ENCODE assay signal across 9 cellular contexts in the genomic region with DNA sequence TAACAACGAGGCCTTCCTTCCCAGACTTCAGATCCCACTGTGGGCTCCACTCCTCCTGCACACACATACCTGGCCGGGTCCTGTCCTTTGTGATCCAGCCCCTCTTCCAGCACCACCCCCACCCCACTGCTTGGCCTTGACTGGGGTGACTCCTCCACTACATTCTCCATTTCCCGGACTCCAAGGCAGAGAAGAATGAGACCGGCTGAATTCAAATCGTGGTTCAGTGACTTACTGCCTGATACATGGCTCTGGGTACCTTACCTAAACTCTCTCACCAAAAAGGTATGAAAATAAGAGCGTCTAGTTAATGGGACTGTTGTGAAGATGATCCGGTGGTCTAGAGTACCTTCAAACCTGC. TPM values are rescaled to one million over a fixed set of nuclear protein-coding genes. Genes with fewer than 3 reads are reported as not detected.
DNase-seq lines count a peak whose midpoint lies in the region; TF ChIP-seq lines count a peak whose summit lies in the region.
"Had no signal": no experiment of that assay in that cellular context is flagged by ENCODE, and none has a peak within 500 bp of the region (broad histone marks: within the 10 kb centered on the region; RNA-seq: fewer than 3 reads in every experiment).

No MANE protein-coding gene starts in this region.

- H3K36me3 ChIP-seq in ascending aorta, result no peaks in the 10 kb centered on the region
- H3K36me3 ChIP-seq in testis (ENCODE audit: low read depth, missing control alignments), result no peaks in the 10 kb centered on the region

- H3K36me3 Mint-ChIP-seq in activated CD4-positive, alpha-beta T cell treated with anti-CD3 and anti-CD28 coated beads, Interleukin-2, amount 10 ng/mL, durations not matched to agents 7 days and 5 days (ENCODE audit: low read depth), result no peaks in the 10 kb centered on the region
- no peaks in the 10 kb centered on the region for H3K36me3 Mint-ChIP-seq in mesothelial cell of epicardium

- intact Hi-C loops in ascending aorta (cut with DNase I) (no loop called here), testis (cut with DNase I; ENCODE audit: low total_unique reads) (no loop called here)

- DNase-seq in activated CD4-positive, alpha-beta T cell treated with anti-CD3 and anti-CD28 coated beads, Interleukin-2, amount 10 ng/mL, durations not matched to agents 7 days and 5 days, result no peak
- DNase-seq in activated CD4-positive, alpha-beta T cell treated with anti-CD3 and anti-CD28 coated beads, Interleukin-2, amount 50 U/mL, for 4 hours, result no peak
- DNase-seq in ascending aorta (ENCODE audit: low spot score in 2 of 2) (no peak), mesothelial cell of epicardium (ENCODE audit: low spot score in 2 of 2, unreplicated experiment in 2 of 2) (no peak), testis (no peak), LoVo (ENCODE audit: low spot score) (no peak), HuH-7.5 (ENCODE audit: low spot score) (no peak)
- no peak for DNase-seq in activated CD4-positive, CD25-positive, alpha-beta regulatory T cell (lab: John Stamatoyannopoulos, UW)
- DNase-seq: activated CD4-positive, alpha-beta T cell treated with anti-CD3 and anti-CD28 coated beads for 48 hours had no signal

- POLR2A ChIA-PET in activated CD4-positive, alpha-beta T cell treated with anti-CD3 and anti-CD28 coated beads, Interleukin-2, amount 10 ng/mL, durations not matched to agents 7 days and 5 days (lab: Charles Lee), result no interaction called here

- peak overlapping the region; percentile 59 for H3K4me3 Mint-ChIP-seq in activated CD4-positive, alpha-beta T cell treated with anti-CD3 and anti-CD28 coated beads, Interleukin-2, amount 10 ng/mL, durations not matched to agents 7 days and 5 days
- H3K4me3 Mint-ChIP-seq in mesothelial cell of epicardium, result peak overlapping the region; percentile 74

- H3K27me3 Mint-ChIP-seq in activated CD4-positive, alpha-beta T cell treated with anti-CD3 and anti-CD28 coated beads, Interleukin-2, amount 10 ng/mL, durations not matched to agents 7 days and 5 days, result peaks cover 6% of the 10 kb centered on the region
- peaks cover 12% of the 10 kb centered on the region for H3K27me3 Mint-ChIP-seq in mesothelial cell of epicardium (ENCODE audit: low read depth)

- H3K27ac ChIP-seq in ascending aorta, result peak overlapping the region; percentile 96 to 99
- H3K27ac ChIP-seq in testis, result peak overlapping the region; percentile 91 to 93

- H3K9me3 ChIP-seq in ascending aorta (no peaks in the 10 kb centered on the region), testis (no peaks in the 10 kb centered on the region)

- H3K27ac Mint-ChIP-seq in activated CD4-positive, alpha-beta T cell treated with anti-CD3 and anti-CD28 coated beads, Interleukin-2, amount 10 ng/mL, durations not matched to agents 7 days and 5 days, result peak overlapping the region; percentile 63
- H3K27ac Mint-ChIP-seq in mesothelial cell of epicardium, result peak overlapping the region; percentile 95

- H3K4me3 ChIP-seq in ascending aorta (peak overlapping the region in 1 of 2 donors; percentile 77), testis (no peak overlapping the region)

- peaks cover 18 to 22% of the 10 kb centered on the region in 2 donors for H3K4me1 ChIP-seq in ascending aorta
- H3K4me1 ChIP-seq in testis, result peaks cover 43% of the 10 kb centered on the region

- H3K27me3 ChIP-seq in ascending aorta (no peaks in the 10 kb centered on the region), testis (no peaks in the 10 kb centered on the region)

- no peaks in the 10 kb centered on the region for H3K9me3 Mint-ChIP-seq in activated CD4-positive, alpha-beta T cell treated with anti-CD3 and anti-CD28 coated beads, Interleukin-2, amount 10 ng/mL, durations not matched to agents 7 days and 5 days
- H3K9me3 Mint-ChIP-seq in mesothelial cell of epicardium, result no peaks in the 10 kb centered on the region

- 34 to 37% methylated on average over 7 of the region's 7 CpGs for whole genome bisulfite sequencing in testis, 2 donors

- CTCF ChIA-PET in activated CD4-positive, alpha-beta T cell treated with anti-CD3 and anti-CD28 coated beads, Interleukin-2, amount 10 ng/mL, durations not matched to agents 7 days and 5 days (lab: Charles Lee), result interaction anchor here (4.5 kb wide), 1 partner anchor 27 kb away, joined by 14 read pairs; no protein-coding TSS in a partner anchor

- peak in 1 of 3 experiments; percentile 2 for TF ChIP-seq CTCF in ascending aorta (IDR thresholded peaks at IDR 0.05)
- TF ChIP-seq CTCF in mesothelial cell of epicardium (IDR thresholded peaks at IDR 0.05; ENCODE audit: unreplicated experiment), result no peak
- TF ChIP-seq CTCF in testis (IDR thresholded peaks at IDR 0.05), result no peak

- no peak for TF ChIP-seq POLR2A in testis (IDR thresholded peaks at IDR 0.05)

- H3K4me1 Mint-ChIP-seq in activated CD4-positive, alpha-beta T cell treated with anti-CD3 and anti-CD28 coated beads, Interleukin-2, amount 10 ng/mL, durations not matched to agents 7 days and 5 days, result peaks cover 44% of the 10 kb centered on the region
- H3K4me1 Mint-ChIP-seq in mesothelial cell of epicardium, result peaks cover 29% of the 10 kb centered on the region

RNA-seq across cellular contexts. Expression of a gene that starts 1.7 kb away (rescaled TPM):
- total RNA-seq in activated CD4-positive, alpha-beta T cell treated with anti-CD3 and anti-CD28 coated beads, Interleukin-2, amount 10 ng/mL, durations not matched to agents 7 days and 5 days, result 1 to 10 TPM; 4.5 to 5.8 TPM
- total RNA-seq in ascending aorta (23.5 TPM), mesothelial cell of epicardium (5.8 to 6.7 TPM (median 6.2 TPM) in 3 replicates), testis (1 to 10 TPM; 6.1 to 8.4 TPM)
- polyA plus RNA-seq in testis (ENCODE audit: insufficient read depth, low read depth, low replicate concordance), result 7.1 TPM

RNA-seq across cellular contexts. Expression of a gene that starts 3.7 kb away (rescaled TPM):
- total RNA-seq in activated CD4-positive, alpha-beta T cell treated with anti-CD3 and anti-CD28 coated beads, Interleukin-2, amount 10 ng/mL, durations not matched to agents 7 days and 5 days, result 100 to 1,000 TPM; 159 to 166 TPM
- 112 TPM for total RNA-seq in ascending aorta
- 116 to 122 TPM (median 117 TPM) in 3 replicates for total RNA-seq in mesothelial cell of epicardium
- total RNA-seq in testis, result 100 to 1,000 TPM; 106 to 125 TPM
- 68.2 TPM for polyA plus RNA-seq in testis (ENCODE audit: insufficient read depth, low read depth, low replicate concordance)

RNA-seq across cellular contexts. Expression of a gene that starts 46.3 kb away (rescaled TPM):
- 100 to 1,000 TPM in 1 of 2 experiments, 10 to 100 TPM in 1; 84.7 to 135 TPM for total RNA-seq in activated CD4-positive, alpha-beta T cell treated with anti-CD3 and anti-CD28 coated beads, Interleukin-2, amount 10 ng/mL, durations not matched to agents 7 days and 5 days
- 410 TPM for total RNA-seq in ascending aorta
- 68.7 to 70.9 TPM (median 70.9 TPM) in 3 replicates for total RNA-seq in mesothelial cell of epicardium
- total RNA-seq in testis, result 100 to 1,000 TPM; 236 to 247 TPM
- 99.5 TPM for polyA plus RNA-seq in testis (ENCODE audit: insufficient read depth, low read depth, low replicate concordance)
